Comparison of ENCODE assay signal across 27 cellular contexts in genomic region chr5:93279292-93279974, GRCh38.
DNase-seq lines count a peak whose midpoint lies in the region; ATAC-seq and TF ChIP-seq lines count a peak whose summit lies in the region.
"Had no signal": no experiment of that assay in that cellular context is flagged by ENCODE, and none has a peak within 500 bp of the region (broad histone marks: within the 10 kb centered on the region; RNA-seq: fewer than 3 reads in every experiment).

No MANE protein-coding gene starts in this region.

- no peak for ATAC-seq in GM21737 (IDR thresholded peaks at IDR 0.05; ENCODE audit: unreplicated experiment)
- no peak for ATAC-seq in HG03457 (IDR thresholded peaks at IDR 0.05; ENCODE audit: unreplicated experiment)
- ATAC-seq: activated T-helper 17 cell treated with anti-CD3 and anti-CD28 coated beads, Interleukin-2, amount 50 U/mL, for 72 hours; heart right ventricle; left colon; naive thymus-derived CD4-positive, alpha-beta T cell; right lobe of liver; stimulated activated naive B cell treated with anti-CD40 and anti-IgM and Interleukin-4, amounts not matched to agents 10 μg/mL and 1 μg/mL and 100 μg/mL, for 72 hours had no signal

- H3K18ac ChIP-seq in mesenchymal stem cell (ENCODE audit: low read depth in 1 of 2, low read length in 2 of 2), result peak overlapping the region in 1 of 2 experiments; percentile 11

- no peaks in the 10 kb centered on the region for H3K9me2 ChIP-seq in SK-N-SH

- H3K14ac ChIP-seq in mesenchymal stem cell (ENCODE audit: low read length in 2 of 2), result no peak overlapping the region

- peaks cover 8% of the 10 kb centered on the region for H3F3A ChIP-seq in SK-N-SH (replicated peaks; ENCODE audit: insufficient read depth)

- CTCF ChIA-PET in SK-N-SH (lab: Yijun Ruan, JAX), result interaction anchor here (1.0 to 1.4 kb wide), 4 partner anchors 198 to 522 kb away, joined by 3 to 4 read pairs (median 4); partner anchors contain the start of gene NR2F1-AS1

- peak overlapping the region; percentile 10; the same call in 1 of the 2 replicates for H3K4me3 Mint-ChIP-seq in HFFc6
- H3K4me3 Mint-ChIP-seq: activated naive CD4-positive, alpha-beta T cell treated with anti-CD3 and anti-CD28 coated beads, Interleukin-2, amount 50 U/mL, for 24 hours; activated T-helper 17 cell treated with anti-CD3 and anti-CD28 coated beads, Interleukin-2, amount 50 U/mL, for 72 hours; dendritic cell treated with granulocyte-macrophage colony-stimulating factor and Interleukin-4, amounts not matched to agents 40 ng/mL and 50 ng/mL, for 4 days; naive thymus-derived CD4-positive, alpha-beta T cell; stimulated activated naive B cell treated with anti-CD40 and anti-IgM and Interleukin-4, amounts not matched to agents 10 μg/mL and 1 μg/mL and 100 μg/mL, for 72 hours had no signal

- no peaks in the 10 kb centered on the region for H3K27me3 ChIP-seq in BE2C
- no peaks in the 10 kb centered on the region for H3K27me3 ChIP-seq in SK-N-SH (ENCODE audit: insufficient read depth)
- H3K27me3 ChIP-seq in mesenchymal stem cell (ENCODE audit: control insufficient read depth in 1 of 2, insufficient read depth in 1 of 2, low read length in 2 of 2), result no peaks in the 10 kb centered on the region
- H3K27me3 ChIP-seq: ascending aorta, heart right ventricle, right lobe of liver, suprapubic skin had no signal

- H3K4ac ChIP-seq in mesenchymal stem cell (ENCODE audit: low read depth in 1 of 2, low read length in 2 of 2), result no peak overlapping the region

- DNase-seq in BE2C (peak; percentile 71), HFFc6 (peak; percentile 17), SK-N-SH (peak; percentile 71), mesenchymal stem cell (no peak), RKO (ENCODE audit: low spot score) (no peak), putamen (ENCODE audit: low spot score) (no peak)
- DNase-seq: ACHN; activated CD4-positive, alpha-beta T cell treated with anti-CD3 and anti-CD28 coated beads, Interleukin-2, amount 50 U/mL, for 4 hours; activated CD4-positive, CD25-positive, alpha-beta regulatory T cell; activated CD8-positive, alpha-beta memory T cell treated with anti-CD3 and anti-CD28 coated beads, Interleukin-2, amount 50 U/mL, for 4 hours; central memory CD4-positive, alpha-beta T cell; heart right ventricle; left colon; naive thymus-derived CD4-positive, alpha-beta T cell; NCI-H524 treated with DMSO at 0.1 percent for 48 hours; right lobe of liver; stimulated activated CD4-positive, alpha-beta T cell treated with anti-CD3 and anti-CD28 coated beads, Interleukin-12 subunit alpha, Interleukin-12 subunit beta, amount 100 ng/mL, for 4 hours; stimulated activated CD4-positive, alpha-beta T cell treated with anti-CD3 and anti-CD28 coated beads, Interleukin-4, amount 100 ng/mL, for 24 hours; stimulated activated naive B cell treated with anti-CD40 and anti-IgM and Interleukin-4, amounts not matched to agents 10 μg/mL and 1 μg/mL and 100 μg/mL, for 72 hours had no signal

- 41% methylated on average over 3 of the region's 3 CpGs for WGBS in SK-N-SH (ENCODE audit: low lambda C conversion rate)
- WGBS in mesenchymal stem cell, result 23% methylated on average over 1 of the region's 3 CpGs

- H3K4me3 ChIP-seq in BE2C (ENCODE audit: low read depth, low read length) (0 out of 2 replicates have a peak overlapping the region, but pooled peaks have one; percentile 18), SK-N-SH (ENCODE audit: low read depth in 2 of 2, low read length in 1 of 2) (no peak overlapping the region), mesenchymal stem cell (ENCODE audit: insufficient read depth in 1 of 2, low read depth in 1 of 2, low read length in 2 of 2) (no peak overlapping the region)
- H3K4me3 ChIP-seq: ascending aorta, heart right ventricle, right lobe of liver, suprapubic skin had no signal

- TF ChIP-seq RAD21 in SK-N-SH (IDR thresholded peaks at IDR 0.05; ENCODE audit: low read length), result no peak

- H2AK5ac ChIP-seq in mesenchymal stem cell (ENCODE audit: low read length, severe bottlenecking), result no peak overlapping the region

- H3K36me3 ChIP-seq in BE2C, result no peaks in the 10 kb centered on the region
- no peaks in the 10 kb centered on the region for H3K36me3 ChIP-seq in SK-N-SH (replicated peaks in 1 of 2; ENCODE audit: control insufficient read depth in 1 of 2, insufficient read depth in 2 of 2, low read length in 1 of 2)
- H3K36me3 ChIP-seq in mesenchymal stem cell (ENCODE audit: control insufficient read depth in 1 of 2, insufficient read depth in 2 of 2, low read depth in 1 of 2, low read length in 2 of 2), result no peaks in the 10 kb centered on the region
- H3K36me3 ChIP-seq: ascending aorta, heart right ventricle, right lobe of liver, suprapubic skin had no signal

- H3K4me2 ChIP-seq in SK-N-SH (no peak overlapping the region), mesenchymal stem cell (ENCODE audit: low read length, poor library complexity, severe bottlenecking) (no peak overlapping the region)

- H4K8ac ChIP-seq in mesenchymal stem cell (ENCODE audit: low read length), result no peak overlapping the region

- no peak overlapping the region for H2BK15ac ChIP-seq in mesenchymal stem cell (ENCODE audit: low read depth, poor library complexity, severe bottlenecking)

- H3K9ac ChIP-seq in SK-N-SH, result no peak overlapping the region
- no peak overlapping the region for H3K9ac ChIP-seq in mesenchymal stem cell (ENCODE audit: low read length)

- peaks cover 56% of the 10 kb centered on the region for H3K4me1 Mint-ChIP-seq in HFFc6 (ENCODE audit: low read depth)
- H3K4me1 Mint-ChIP-seq: activated naive CD4-positive, alpha-beta T cell treated with anti-CD3 and anti-CD28 coated beads, Interleukin-2, amount 50 U/mL, for 24 hours; activated T-helper 17 cell treated with anti-CD3 and anti-CD28 coated beads, Interleukin-2, amount 50 U/mL, for 72 hours; naive thymus-derived CD4-positive, alpha-beta T cell; stimulated activated naive B cell treated with anti-CD40 and anti-IgM and Interleukin-4, amounts not matched to agents 10 μg/mL and 1 μg/mL and 100 μg/mL, for 72 hours had no signal

- peak overlapping the region in 1 of 2 experiments; percentile 42 for H2BK12ac ChIP-seq in mesenchymal stem cell (ENCODE audit: low read length in 2 of 2)

- TF ChIP-seq EP300 in SK-N-SH (IDR thresholded peaks at IDR 0.05; ENCODE audit: borderline replicate concordance in 1 of 2, low read depth in 1 of 2, low read length in 1 of 2), result peak; percentile 53 to 91

- H4K91ac ChIP-seq in mesenchymal stem cell (ENCODE audit: low read length), result no peak overlapping the region

- H2AFZ ChIP-seq in SK-N-SH (ENCODE audit: low read depth) (no peak overlapping the region; the same call in 1 of the 2 replicates), mesenchymal stem cell (ENCODE audit: low read depth, low read length) (peak overlapping the region; percentile 69)

- H4K20me1 ChIP-seq in SK-N-SH (ENCODE audit: insufficient read depth), result no peaks in the 10 kb centered on the region

- H3K4me1 ChIP-seq in BE2C (peaks cover 33% of the 10 kb centered on the region), SK-N-SH (ENCODE audit: control insufficient read depth in 1 of 2, insufficient read depth in 2 of 2, low read depth in 1 of 2, low read length in 1 of 2) (peaks cover 8 to 29% of the 10 kb centered on the region in 2 experiments; a peak in 2 of 4 replicates), mesenchymal stem cell (ENCODE audit: control insufficient read depth, insufficient read depth, low read depth, low read length) (peaks cover 2% of the 10 kb centered on the region)
- H3K4me1 ChIP-seq: ascending aorta, right lobe of liver, suprapubic skin had no signal

- no peak for TF ChIP-seq CTCF in BE2C (IDR thresholded peaks at IDR 0.05; ENCODE audit: low read depth, low read length)
- no peak for TF ChIP-seq CTCF in HFFc6 (IDR thresholded peaks at IDR 0.05)
- TF ChIP-seq CTCF in SK-N-SH (IDR thresholded peaks at IDR 0.05), result no peak

- H2BK5ac ChIP-seq in mesenchymal stem cell (ENCODE audit: low read depth, low read length, poor library complexity, severe bottlenecking), result no peak overlapping the region

- H3K9me3 ChIP-seq in BE2C (no peaks in the 10 kb centered on the region), SK-N-SH (no peaks in the 10 kb centered on the region), mesenchymal stem cell (ENCODE audit: control insufficient read depth, low read length) (no peaks in the 10 kb centered on the region)
- H3K9me3 ChIP-seq: ascending aorta, heart right ventricle, right lobe of liver, suprapubic skin had no signal

- no peak overlapping the region for H3K23ac ChIP-seq in mesenchymal stem cell (ENCODE audit: low read length in 2 of 2)

- H3K36me3 Mint-ChIP-seq in HFFc6 (ENCODE audit: low read depth), result no peaks in the 10 kb centered on the region
- H3K36me3 Mint-ChIP-seq: activated naive CD4-positive, alpha-beta T cell treated with anti-CD3 and anti-CD28 coated beads, Interleukin-2, amount 50 U/mL, for 24 hours; naive thymus-derived CD4-positive, alpha-beta T cell; stimulated activated naive B cell treated with anti-CD40 and anti-IgM and Interleukin-4, amounts not matched to agents 10 μg/mL and 1 μg/mL and 100 μg/mL, for 72 hours had no signal

- no peaks in the 10 kb centered on the region for H3K9me3 Mint-ChIP-seq in HFFc6
- H3K9me3 Mint-ChIP-seq: activated naive CD4-positive, alpha-beta T cell treated with anti-CD3 and anti-CD28 coated beads, Interleukin-2, amount 50 U/mL, for 24 hours; activated T-helper 17 cell treated with anti-CD3 and anti-CD28 coated beads, Interleukin-2, amount 50 U/mL, for 72 hours had no signal

- H3K79me1 ChIP-seq in mesenchymal stem cell (replicated peaks; ENCODE audit: low read length, poor library complexity, severe bottlenecking), result no peaks in the 10 kb centered on the region

- no peaks in the 10 kb centered on the region for H3K27me3 Mint-ChIP-seq in HFFc6 (ENCODE audit: insufficient read depth)
- H3K27me3 Mint-ChIP-seq: activated naive CD4-positive, alpha-beta T cell treated with anti-CD3 and anti-CD28 coated beads, Interleukin-2, amount 50 U/mL, for 24 hours; dendritic cell treated with granulocyte-macrophage colony-stimulating factor and Interleukin-4, amounts not matched to agents 40 ng/mL and 50 ng/mL, for 4 days; naive thymus-derived CD4-positive, alpha-beta T cell; stimulated activated naive B cell treated with anti-CD40 and anti-IgM and Interleukin-4, amounts not matched to agents 10 μg/mL and 1 μg/mL and 100 μg/mL, for 72 hours had no signal

- H3K27ac Mint-ChIP-seq in HFFc6, result peak overlapping the region; percentile 68
- H3K27ac Mint-ChIP-seq: activated naive CD4-positive, alpha-beta T cell treated with anti-CD3 and anti-CD28 coated beads, Interleukin-2, amount 50 U/mL, for 24 hours; activated T-helper 17 cell treated with anti-CD3 and anti-CD28 coated beads, Interleukin-2, amount 50 U/mL, for 72 hours; dendritic cell treated with granulocyte-macrophage colony-stimulating factor and Interleukin-4, amounts not matched to agents 40 ng/mL and 50 ng/mL, for 4 days; naive thymus-derived CD4-positive, alpha-beta T cell; stimulated activated naive B cell treated with anti-CD40 and anti-IgM and Interleukin-4, amounts not matched to agents 10 μg/mL and 1 μg/mL and 100 μg/mL, for 72 hours had no signal

- H2BK120ac ChIP-seq in mesenchymal stem cell (ENCODE audit: low read depth, low read length), result no peak overlapping the region

- no peaks in the 10 kb centered on the region for H3K79me2 ChIP-seq in SK-N-SH (ENCODE audit: insufficient read depth)

- H3K27ac ChIP-seq in SK-N-SH (ENCODE audit: low read depth in 2 of 2, low read length in 1 of 2) (peak overlapping the region; percentile 32 to 79), mesenchymal stem cell (ENCODE audit: low read length, poor library complexity, severe bottlenecking) (no peak overlapping the region)
- H3K27ac ChIP-seq: ascending aorta, C4-2B, heart right ventricle, right lobe of liver, suprapubic skin had no signal

- POLR2A ChIA-PET in SK-N-SH (lab: Yijun Ruan, JAX), result no interaction called here

Comparison
In these comparisons a context has a peak if more than half of its experiments do, and no peak if none do; other contexts are left out.
1. DNase-seq: peak in BE2C (single experiment), HFFc6 (single experiment) and SK-N-SH (single experiment); none in mesenchymal stem cell (single experiment), RKO (single experiment) and putamen (single experiment).